34 cellular contexts compared by ENCODE assay signal in the genomic region with DNA sequence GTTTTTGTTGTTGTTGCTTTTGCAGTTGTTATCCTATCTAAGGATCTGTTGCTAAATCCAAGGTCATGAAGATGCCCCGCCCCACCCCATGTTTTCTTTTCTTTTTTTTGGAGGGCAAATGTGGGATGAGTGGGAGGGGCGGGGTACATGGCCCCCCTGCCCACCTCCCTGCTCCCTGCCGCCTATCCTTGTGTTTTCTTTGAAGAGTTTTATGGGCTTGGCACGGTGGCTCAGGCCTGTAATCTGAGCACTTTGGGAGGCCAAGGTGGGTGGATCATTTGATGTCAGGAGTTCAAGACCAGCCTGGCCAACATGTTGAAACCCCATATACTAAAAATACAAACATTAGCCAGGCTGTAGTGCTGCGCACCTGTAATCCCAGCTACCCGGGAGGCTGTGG.
"Had no signal": no experiment of that assay in that cellular context is flagged by ENCODE, and none has a peak within 500 bp of the region (broad histone marks: within the 10 kb centered on the region; RNA-seq: fewer than 3 reads in every experiment).

No MANE protein-coding gene starts in this region.

- DNase-seq: Karpas-422, Kasumi-1, MG63, MM.1S, MV-4-11, NCI-H1048, NCI-H1092, NCI-H1092 treated with DMSO at 0.1 percent for 48 hours, NCI-H1105, NCI-H1105 treated with DMSO at 0.1 percent for 48 hours, NCI-H1417, NCI-H1417 treated with DMSO at 0.1 percent for 48 hours, NCI-H1436, NCI-H1436 treated with DMSO at 0.1 percent for 48 hours, NCI-H146, NCI-H1694, NCI-H1694 treated with DMSO at 0.1 percent for 48 hours, NCI-H187, NCI-H187 treated with DMSO at 0.1 percent for 48 hours, NCI-H1930, NCI-H2029, NCI-H2029 treated with DMSO at 0.1 percent for 48 hours, NCI-H2081, NCI-H2081 treated with DMSO at 0.1 percent for 48 hours, NCI-H2107, NCI-H2171, NCI-H2171 treated with DMSO at 0.1 percent for 48 hours, NCI-H2227 treated with DMSO at 0.1 percent for 48 hours, NCI-H226, NCI-H345, NCI-H446, NCI-H446 treated with DMSO at 0.1 percent for 48 hours, NCI-H510A, NCI-H510A treated with DMSO at 0.1 percent for 48 hours had no signal

- H3K9me3 ChIP-seq: MG63 had no signal

- H3K4me3 ChIP-seq: MG63 had no signal
